In genomic region chr19:10708261-10708660, GRCh38 we compare ENCODE assay signal across 21 cellular contexts.
"Had no signal": no experiment of that assay in that cellular context is flagged by ENCODE, and none has a peak within 500 bp of the region (broad histone marks: within the 10 kb centered on the region; RNA-seq: fewer than 3 reads in every experiment).

No MANE protein-coding gene starts in this region.

- H3K4me1 ChIP-seq: colonic mucosa, esophagus muscularis mucosa, foreskin keratinocyte, gastroesophageal sphincter, heart left ventricle, left lung, lower lobe of right lung had no signal

- FAIRE-seq: frontal cortex, islet of Langerhans, keratinocyte had no signal

- H3K27ac Mint-ChIP-seq: dendritic cell treated with granulocyte-macrophage colony-stimulating factor and Interleukin-4, amounts not matched to agents 40 ng/mL and 50 ng/mL, for 4 days; effector memory CD8-positive, alpha-beta T cell; memory B cell had no signal

- H3K27me3 Mint-ChIP-seq: dendritic cell treated with granulocyte-macrophage colony-stimulating factor and Interleukin-4, amounts not matched to agents 40 ng/mL and 50 ng/mL, for 4 days; effector memory CD8-positive, alpha-beta T cell; memory B cell had no signal

- DNase-seq: colonic mucosa; cortex of kidney; effector CD8-positive, alpha-beta T cell; effector memory CD8-positive, alpha-beta T cell; foreskin keratinocyte; heart left ventricle; hypothalamus; left cardiac atrium; left lung; left ventricle myocardium superior; lower lobe of right lung; mesendoderm; midbrain had no signal

- H3K9me3 Mint-ChIP-seq: dendritic cell treated with granulocyte-macrophage colony-stimulating factor and Interleukin-4, amounts not matched to agents 40 ng/mL and 50 ng/mL, for 4 days; effector memory CD8-positive, alpha-beta T cell; memory B cell had no signal

- H3K27me3 ChIP-seq: colonic mucosa, esophagus muscularis mucosa, foreskin keratinocyte, gastroesophageal sphincter, heart left ventricle, hepatocyte, left lung had no signal

- H3K27ac ChIP-seq: colonic mucosa, esophagus muscularis mucosa, foreskin keratinocyte, gastroesophageal sphincter, heart left ventricle, hepatocyte, left lung, lower lobe of right lung had no signal

- H3K4me1 Mint-ChIP-seq: memory B cell had no signal

- H3K4me3 ChIP-seq: colonic mucosa, esophagus muscularis mucosa, gastroesophageal sphincter, heart left ventricle, hepatocyte, left lung, lower lobe of right lung had no signal

- H3K4me3 Mint-ChIP-seq: dendritic cell treated with granulocyte-macrophage colony-stimulating factor and Interleukin-4, amounts not matched to agents 40 ng/mL and 50 ng/mL, for 4 days; effector memory CD8-positive, alpha-beta T cell; memory B cell had no signal

- H3K9me3 ChIP-seq: colonic mucosa, esophagus muscularis mucosa, gastroesophageal sphincter, heart left ventricle, left lung, lower lobe of right lung had no signal

- H3K36me3 ChIP-seq: colonic mucosa had no signal
